In genomic region chr20:44450938-44451450, GRCh38 we compare ENCODE assay signal across 1 cellular context.
A peak's percentile ranks its signal among the peaks of the same experiment; 100 is the strongest.
TF ChIP-seq lines count a peak whose summit lies in the region.

No MANE protein-coding gene starts in this region.

TF ChIP-seq in HepG2, 621 proteins besides CTCF, POLR2A, EP300 and RAD21 (continues in another document):
- TF ChIP-seq ZNF276 (CRISPR knock-in tag; IDR thresholded peaks at IDR 0.05; ENCODE audit: low read depth) (peak; percentile 82), TCF12 (IDR thresholded peaks at IDR 0.05) (no peak), TCF12 (CRISPR knock-in tag; IDR thresholded peaks at IDR 0.05) (0 out of 2 replicates have a peak, but pooled peaks have one; percentile 43), MAZ (IDR thresholded peaks at IDR 0.05; ENCODE audit: borderline replicate concordance, low read depth, low read length) (peak; percentile 19; the same call in 1 of the 2 replicates), MAZ (CRISPR knock-in tag; IDR thresholded peaks at IDR 0.05; ENCODE audit: low read depth) (no peak), NFE2L1 (CRISPR knock-in tag; IDR thresholded peaks at IDR 0.05; ENCODE audit: borderline replicate concordance) (no peak; the same call in 1 of the 2 replicates), ZNF292 (CRISPR knock-in tag; IDR thresholded peaks at IDR 0.05; ENCODE audit: borderline replicate concordance, low read depth) (0 out of 2 replicates have a peak, but pooled peaks have one; percentile 48), MTA1 (CRISPR knock-in tag; IDR thresholded peaks at IDR 0.05; ENCODE audit: borderline replicate concordance) (peak; percentile 76), ETS1 (CRISPR knock-in tag; IDR thresholded peaks at IDR 0.05) (no peak), FOXK2 (IDR thresholded peaks at IDR 0.05) (no peak), PREB (CRISPR knock-in tag; IDR thresholded peaks at IDR 0.05) (no peak), ZFP36L2 (CRISPR knock-in tag; IDR thresholded peaks at IDR 0.05) (no peak), SRF (IDR thresholded peaks at IDR 0.05; ENCODE audit: low read depth, low read length) (no peak), MYPOP (CRISPR knock-in tag; IDR thresholded peaks at IDR 0.05) (no peak), ZNF576 (CRISPR knock-in tag; IDR thresholded peaks at IDR 0.05) (no peak), ZMYM4 (CRISPR knock-in tag; IDR thresholded peaks at IDR 0.05) (peak; percentile 41; the same call in 1 of the 2 replicates), HBP1 (CRISPR knock-in tag; IDR thresholded peaks at IDR 0.05; ENCODE audit: low read depth) (no peak), ZMYM2 (CRISPR knock-in tag; IDR thresholded peaks at IDR 0.05) (0 out of 2 replicates have a peak, but pooled peaks have one; percentile 44), IRF2 (CRISPR knock-in tag; IDR thresholded peaks at IDR 0.05) (0 out of 2 replicates have a peak, but pooled peaks have one; percentile 25), HNF4G (IDR thresholded peaks at IDR 0.05; ENCODE audit: borderline replicate concordance, low read depth, low read length) (peak; percentile 54), HNF4G (CRISPR knock-in tag; IDR thresholded peaks at IDR 0.05; ENCODE audit: borderline replicate concordance, low read depth) (no peak), ZNF558 (CRISPR knock-in tag; IDR thresholded peaks at IDR 0.05; ENCODE audit: borderline replicate concordance) (no peak), ZNF383 (CRISPR knock-in tag; IDR thresholded peaks at IDR 0.05; ENCODE audit: borderline replicate concordance) (peak; percentile 8; the same call in 1 of the 2 replicates), ISL2 (CRISPR knock-in tag; IDR thresholded peaks at IDR 0.05) (no peak), HNF4A (CRISPR knock-in tag; IDR thresholded peaks at IDR 0.05) (peak; percentile 74), ZNF343 (CRISPR knock-in tag; IDR thresholded peaks at IDR 0.05) (0 out of 2 replicates have a peak, but pooled peaks have one; percentile 40), RNF2 (conservative IDR thresholded peaks at IDR 0.05; ENCODE audit: low read depth) (no peak), ZNF75D (CRISPR knock-in tag; IDR thresholded peaks at IDR 0.05; ENCODE audit: borderline replicate concordance) (no peak), ZNF264 (CRISPR knock-in tag; IDR thresholded peaks at IDR 0.05) (no peak), CREM (IDR thresholded peaks at IDR 0.05) (peak; percentile 24; the same call in 1 of the 2 replicates), CREM (CRISPR knock-in tag; IDR thresholded peaks at IDR 0.05) (no peak), HOMEZ (CRISPR knock-in tag; IDR thresholded peaks at IDR 0.05; ENCODE audit: low read depth) (no peak), BORCS8-MEF2B (CRISPR knock-in tag; IDR thresholded peaks at IDR 0.05) (0 out of 2 replicates have a peak, but pooled peaks have one; percentile 53), ZFP91 (CRISPR knock-in tag; IDR thresholded peaks at IDR 0.05; ENCODE audit: borderline replicate concordance) (peak; percentile 32; the same call in 1 of the 2 replicates), THAP7 (CRISPR knock-in tag; IDR thresholded peaks at IDR 0.05) (peak; percentile 54; the same call in 1 of the 2 replicates), PAX8 (CRISPR knock-in tag; IDR thresholded peaks at IDR 0.05; ENCODE audit: borderline replicate concordance) (no peak), HIC2 (CRISPR knock-in tag; IDR thresholded peaks at IDR 0.05; ENCODE audit: low read depth) (peak; percentile 19; the same call in 1 of the 2 replicates), ZNF672 (CRISPR knock-in tag; IDR thresholded peaks at IDR 0.05) (no peak), RBM39 (IDR thresholded peaks at IDR 0.05; ENCODE audit: low read depth, low read length, poor library complexity, severe bottlenecking) (no peak), HCFC1 (IDR thresholded peaks at IDR 0.05; ENCODE audit: low read depth, low read length) (no peak), U2AF2 (IDR thresholded peaks at IDR 0.05; ENCODE audit: low read depth, low read length) (no peak), ZNF597 (CRISPR knock-in tag; IDR thresholded peaks at IDR 0.05) (no peak), SP4 (CRISPR knock-in tag; IDR thresholded peaks at IDR 0.05) (peak; percentile 28; the same call in 1 of the 2 replicates), ZBTB21 (CRISPR knock-in tag; IDR thresholded peaks at IDR 0.05) (no peak), ZNF687 (CRISPR knock-in tag; IDR thresholded peaks at IDR 0.05) (peak; percentile 71), HOXA5 (CRISPR knock-in tag; IDR thresholded peaks at IDR 0.05) (no peak)
